ENCODE assay signal across 22 cellular contexts in the genomic region with DNA sequence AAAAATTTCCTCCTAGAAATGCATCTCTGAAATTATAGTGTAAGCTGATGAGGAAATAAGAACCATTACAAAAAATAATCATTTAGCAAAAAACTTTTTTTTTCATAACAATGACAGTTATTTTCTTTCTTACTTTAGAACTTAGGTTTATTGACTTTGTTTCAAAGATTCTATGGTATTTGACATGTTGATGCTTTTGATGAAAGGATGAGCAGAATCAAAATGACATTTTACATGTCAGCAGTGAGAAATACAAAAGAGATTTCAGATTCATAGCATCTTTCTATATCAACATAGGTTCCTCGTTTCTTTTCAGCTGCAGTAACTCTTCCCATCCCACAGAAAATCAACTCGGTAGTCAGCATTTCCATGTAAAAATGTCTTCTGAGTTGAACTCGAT.
"Had no signal": no experiment of that assay in that cellular context is flagged by ENCODE, and none has a peak within 500 bp of the region (broad histone marks: within the 10 kb centered on the region; RNA-seq: fewer than 3 reads in every experiment).

No MANE protein-coding gene starts in this region.

- DNase-seq: colonic mucosa; cortex of kidney; dermis blood vessel endothelial cell; dorsolateral prefrontal cortex; effector CD4-positive, alpha-beta T cell; effector CD8-positive, alpha-beta T cell; effector memory CD8-positive, alpha-beta T cell; endodermal cell; erythroblast; esophagus squamous epithelium; foreskin fibroblast; foreskin keratinocyte; foreskin melanocyte; gastrocnemius medialis; glutamatergic neuron; head of caudate nucleus; heart left ventricle; heart right ventricle had no signal

- H3K27ac ChIP-seq: colonic mucosa, coronary artery, dorsolateral prefrontal cortex, epithelial cell of prostate, esophagus muscularis mucosa, esophagus squamous epithelium, foreskin keratinocyte, gastrocnemius medialis, gastroesophageal sphincter, heart left ventricle, heart right ventricle had no signal

- H3K27me3 ChIP-seq: colonic mucosa, dorsolateral prefrontal cortex, esophagus muscularis mucosa, esophagus squamous epithelium, gastrocnemius medialis, gastroesophageal sphincter, heart left ventricle, heart right ventricle had no signal

- H3K4me3 ChIP-seq: colonic mucosa, coronary artery, dorsolateral prefrontal cortex, esophagus muscularis mucosa, esophagus squamous epithelium, gastrocnemius medialis, gastroesophageal sphincter, heart left ventricle, heart right ventricle had no signal

- H3K36me3 ChIP-seq: colonic mucosa, esophagus muscularis mucosa, esophagus squamous epithelium, gastrocnemius medialis, gastroesophageal sphincter, heart left ventricle, heart right ventricle had no signal

- H3K9me3 ChIP-seq: colonic mucosa, esophagus muscularis mucosa, esophagus squamous epithelium, gastrocnemius medialis, gastroesophageal sphincter, heart left ventricle, heart right ventricle had no signal

- H3K4me1 ChIP-seq: colonic mucosa, esophagus muscularis mucosa, esophagus squamous epithelium, gastrocnemius medialis, gastroesophageal sphincter, heart left ventricle, heart right ventricle had no signal
